ENCODE assay signal across 15 cellular contexts in genomic region chr1:199042193-199042592, GRCh38.
"Had no signal": no experiment of that assay in that cellular context is flagged by ENCODE, and none has a peak within 500 bp of the region (broad histone marks: within the 10 kb centered on the region; RNA-seq: fewer than 3 reads in every experiment).

No MANE protein-coding gene starts in this region.

- H3K36me3 Mint-ChIP-seq: brain had no signal

- H3K27me3 Mint-ChIP-seq: activated naive CD4-positive, alpha-beta T cell treated with anti-CD3 and anti-CD28 coated beads, Interleukin-2, amount 50 U/mL, for 24 hours; brain had no signal

- H3K4me1 ChIP-seq: gastroesophageal sphincter, upper lobe of right lung had no signal

- H3K9me3 Mint-ChIP-seq: central memory CD8-positive, alpha-beta T cell had no signal

- H3K4me3 Mint-ChIP-seq: brain had no signal

- H3K27ac ChIP-seq: gastroesophageal sphincter, upper lobe of right lung, WERI-Rb-1 had no signal

- H3K4me1 Mint-ChIP-seq: brain had no signal

- H3K4me3 ChIP-seq: gastroesophageal sphincter, upper lobe of right lung had no signal

- H3K36me3 ChIP-seq: gastroesophageal sphincter, upper lobe of right lung, WERI-Rb-1 had no signal

- H3K27ac Mint-ChIP-seq: brain had no signal

- H3K9me3 ChIP-seq: gastroesophageal sphincter, upper lobe of right lung had no signal

- ATAC-seq: gastroesophageal sphincter, left ventricle myocardium superior, upper lobe of right lung had no signal

- DNase-seq: activated CD4-positive, alpha-beta T cell treated with anti-CD3 and anti-CD28 coated beads for 4 hours; activated CD8-positive, alpha-beta memory T cell treated with anti-CD3 and anti-CD28 coated beads for 24 hours; amygdala; cortex of kidney; effector CD8-positive, alpha-beta T cell; kidney; left ventricle myocardium superior; stimulated activated CD4-positive, alpha-beta T cell treated with anti-CD3 and anti-CD28 coated beads, Interleukin-2, amount 100 ng/mL, for 48 hours; stimulated activated naive CD8-positive, alpha-beta T cell treated with anti-CD3 and anti-CD28 coated beads, Interleukin-15, Interleukin-2, amounts not matched to agents 100 U/mL and 50 U/mL, for 24 hours; upper lobe of right lung; WERI-Rb-1 had no signal

- H3K27me3 ChIP-seq: gastroesophageal sphincter, upper lobe of right lung had no signal
